8 cellular contexts compared by ENCODE assay signal in the genomic region with DNA sequence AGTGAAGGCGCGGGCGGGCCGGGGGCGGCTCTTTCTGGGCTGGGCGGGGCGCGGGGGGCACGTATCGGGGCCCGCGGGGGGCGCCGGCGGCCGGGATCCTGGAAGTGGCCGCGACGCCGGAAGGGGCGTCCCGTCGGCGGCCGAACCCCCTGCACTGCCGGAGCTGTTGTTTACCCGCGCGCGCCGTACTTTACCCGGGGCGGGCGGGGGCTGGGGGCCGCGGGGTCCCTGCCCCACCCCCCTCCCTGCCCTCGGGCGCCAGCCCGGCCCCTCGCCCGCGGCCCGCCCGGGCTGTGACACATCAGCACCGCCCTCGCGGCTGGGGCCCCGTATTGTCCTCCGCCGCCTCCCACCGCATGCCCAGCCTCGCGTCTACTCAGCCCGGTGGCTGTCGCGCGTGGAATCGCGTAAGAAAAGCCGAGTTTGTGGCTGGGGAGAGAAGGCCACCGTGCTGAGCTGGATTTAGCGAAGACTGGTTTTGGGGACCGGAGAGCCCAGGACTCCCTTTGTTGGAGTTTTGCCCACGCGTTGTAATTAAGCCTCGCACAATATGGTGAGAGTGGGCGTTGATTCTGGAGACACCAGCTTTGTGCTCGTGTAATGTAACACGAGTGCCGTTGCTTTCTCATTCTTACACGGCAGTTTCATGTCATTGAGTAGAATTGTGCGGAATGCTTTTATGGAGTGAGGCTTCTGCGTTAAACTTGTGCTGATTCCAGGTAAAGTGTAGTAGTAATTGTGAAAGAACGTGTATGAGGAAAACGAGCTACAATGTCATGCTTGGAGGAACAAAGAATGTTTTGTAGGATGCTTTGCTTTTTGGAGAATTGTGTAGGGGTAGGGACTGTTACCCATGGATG. TPM values are rescaled to one million over a fixed set of nuclear protein-coding genes. Genes with fewer than 3 reads are reported as not detected.
DNase-seq lines count a peak whose midpoint lies in the region; TF ChIP-seq lines count a peak whose summit lies in the region.

No MANE protein-coding gene starts in this region.

- H3K27ac ChIP-seq in layer of hippocampus (ENCODE audit: low read depth, low read length) = peak overlapping the region; percentile 75

- TF ChIP-seq POLR2A in NB4 (IDR thresholded peaks at IDR 0.05; ENCODE audit: extremely low read depth, insufficient read length) = no peak

- no peaks in the 10 kb centered on the region for H3K36me3 ChIP-seq in H7 (replicated peaks; ENCODE audit: control insufficient read depth, insufficient read depth, low read length)

- H3K27me3 ChIP-seq in H7 (ENCODE audit: control insufficient read depth, insufficient read depth, low read length) (peaks cover 2% of the 10 kb centered on the region; the same call in 1 of the 2 replicates), layer of hippocampus (ENCODE audit: control insufficient read depth, insufficient read depth, low read length) (no peaks in the 10 kb centered on the region)

- no peak for TF ChIP-seq CTCF in NB4 (IDR thresholded peaks at IDR 0.05; ENCODE audit: low read depth, low read length)

- H3K4me3 ChIP-seq in H7 (ENCODE audit: insufficient read depth, low read depth, low read length) (peak overlapping the region; percentile 76), NB4 (ENCODE audit: low read depth, low read length) (peak overlapping the region; percentile 79)

- DNase-seq in EH (ENCODE audit: low read depth) (peak; percentile 66), H7 (peak; percentile 87), NB4 (ENCODE audit: low read depth) (peak; percentile 75), cerebellar cortex (ENCODE audit: low spot score) (peak; percentile 50), DMS114 treated with DMSO at 0.1 percent for 48 hours (lab: John Stamatoyannopoulos, UW; ENCODE audit: unreplicated experiment) (no peak)
- DNase-seq in activated CD4-positive, alpha-beta T cell treated with anti-CD3 and anti-CD28 coated beads for 1 hour = peak; percentile 58
- peak; percentile 23 to 44 for DNase-seq in stimulated activated CD4-positive, alpha-beta T cell treated with anti-CD3 and anti-CD28 coated beads, Interleukin-1b, Interleukin-23, amount 100 ng/mL, for 1 hour (ENCODE audit: low read depth in 2 of 2)

RNA-seq across cellular contexts. Expression of a gene that starts 0.6 kb away (rescaled TPM):
- 26.4 and 32.7 TPM in 2 replicates for total RNA-seq in H7 (2014; rRNA removed; shearing (Covaris generic))
